In the genomic region with DNA sequence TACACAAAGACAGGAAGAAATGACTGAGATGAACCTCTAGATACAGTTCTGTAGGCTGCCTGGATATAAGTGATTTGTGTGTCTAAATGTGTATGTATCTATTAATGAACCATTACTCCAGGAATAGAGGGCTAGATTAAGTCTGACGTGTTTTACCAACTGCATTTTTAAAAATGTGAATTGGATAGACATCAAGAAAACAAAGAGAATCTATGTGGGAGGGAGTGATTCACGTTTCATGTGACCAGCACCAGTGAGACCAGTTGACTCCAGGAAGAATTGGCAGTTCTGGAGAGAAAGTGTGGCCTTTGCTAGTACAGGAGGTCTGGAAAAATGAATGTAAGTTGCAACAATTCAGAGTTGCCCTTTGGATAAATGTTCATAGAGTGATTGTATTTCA, we compare ENCODE assay signal across 17 cellular contexts. TPM values are rescaled to one million over a fixed set of nuclear protein-coding genes. Genes with fewer than 3 reads are reported as not detected.
DNase-seq lines count a peak whose midpoint lies in the region; TF ChIP-seq lines count a peak whose summit lies in the region.
"Had no signal": no experiment of that assay in that cellular context is flagged by ENCODE, and none has a peak within 500 bp of the region (broad histone marks: within the 10 kb centered on the region; RNA-seq: fewer than 3 reads in every experiment).

No MANE protein-coding gene starts in this region.

- no peak for TF ChIP-seq POLR2A in stomach (IDR thresholded peaks at IDR 0.05)

- in situ Hi-C loops in GM13976 (cut with MboI; ENCODE audit: low sequenced_read_pairs, unreplicated experiment), result no loop called here

- intact Hi-C loops in stomach (cut with DNase I; ENCODE audit: low total_unique reads), result no loop called here

- peak overlapping the region; percentile 62 for H3K4me3 ChIP-seq in adipocyte (ENCODE audit: low read length)
- no peak overlapping the region for H3K4me3 ChIP-seq in Karpas-422 (ENCODE audit: low read length)
- H3K4me3 ChIP-seq in stomach, result no peak overlapping the region
- H3K4me3 ChIP-seq: mucosa of descending colon, prostate gland, SJCRH30 had no signal

- H3K9me3 ChIP-seq in adipocyte (ENCODE audit: control insufficient read depth, low read length), result no peaks in the 10 kb centered on the region
- no peaks in the 10 kb centered on the region for H3K9me3 ChIP-seq in Karpas-422 (ENCODE audit: low read length)
- no peaks in the 10 kb centered on the region for H3K9me3 ChIP-seq in stomach
- H3K9me3 ChIP-seq: mucosa of descending colon, prostate gland, SJCRH30 had no signal

- TF ChIP-seq CTCF in stomach (IDR thresholded peaks at IDR 0.05), result no peak
- no peak for TF ChIP-seq CTCF in GM13976 (IDR thresholded peaks at IDR 0.05; ENCODE audit: borderline replicate concordance, control extremely low read depth, extremely low read depth, insufficient read depth, missing control alignments)

- H4K20me1 ChIP-seq in Karpas-422 (ENCODE audit: insufficient read depth, low read depth, low read length), result no peaks in the 10 kb centered on the region

- no peak for TF ChIP-seq EP300 in stomach (IDR thresholded peaks at IDR 0.05)

- peak overlapping the region; percentile 57 for H3K9ac ChIP-seq in adipocyte (ENCODE audit: low read length)
- H3K9ac ChIP-seq in Karpas-422 (ENCODE audit: low read length), result no peak overlapping the region

- H3K4me1 ChIP-seq in adipocyte (ENCODE audit: control insufficient read depth, insufficient read depth, low read length), result peaks cover 22% of the 10 kb centered on the region
- H3K4me1 ChIP-seq in Karpas-422 (ENCODE audit: low read length), result no peaks in the 10 kb centered on the region
- no peaks in the 10 kb centered on the region for H3K4me1 ChIP-seq in stomach
- H3K4me1 ChIP-seq: prostate gland, SJCRH30 had no signal

- no peak overlapping the region for H3K4me2 ChIP-seq in Karpas-422 (ENCODE audit: low read depth, low read length, poor library complexity, severe bottlenecking)

- H3K27ac ChIP-seq in Karpas-422 (ENCODE audit: low read length), result no peak overlapping the region
- H3K27ac ChIP-seq in stomach, result no peak overlapping the region
- H3K27ac ChIP-seq: prostate gland, SJCRH30 had no signal

- 28 to 43% (median 42%) methylated on average over 2 of the region's 2 CpGs for WGBS in stomach, 5 donors

- H3K27me3 ChIP-seq in adipocyte (replicated peaks; ENCODE audit: control insufficient read depth, insufficient read depth, low read length), result no peaks in the 10 kb centered on the region
- H3K27me3 ChIP-seq in Karpas-422 (ENCODE audit: low read length), result no peaks in the 10 kb centered on the region
- no peaks in the 10 kb centered on the region for H3K27me3 ChIP-seq in stomach
- H3K27me3 ChIP-seq: SJCRH30 had no signal

- no peaks in the 10 kb centered on the region for H3K79me2 ChIP-seq in Karpas-422 (ENCODE audit: low read length)

- no peak overlapping the region for H2AFZ ChIP-seq in Karpas-422 (ENCODE audit: low read length)

- no peaks in the 10 kb centered on the region for H3K9me2 ChIP-seq in Karpas-422 (replicated peaks; ENCODE audit: insufficient read depth, low read length)

- DNase-seq in EL (peak; percentile 67), adipocyte (ENCODE audit: low read depth) (peak; percentile 8), fibroblast of peridontal ligament (ENCODE audit: extremely low read depth) (peak; percentile 79), renal cortical epithelial cell (ENCODE audit: low read depth) (peak; percentile 58), HPDE6-E6E7 (ENCODE audit: extremely low spot score) (no peak), Karpas-422 (no peak), stomach (no peak), GM13976 (ENCODE audit: low spot score) (no peak)
- DNase-seq: CD4-positive, CD25-positive, alpha-beta regulatory T cell; immature natural killer cell; mucosa of descending colon; NCI-H2171; stimulated activated CD4-positive, alpha-beta T cell treated with anti-CD3 and anti-CD28 coated beads, Interleukin-4, amount 100 ng/mL, for 1 hour; trophoblast cell had no signal

- H3K36me3 ChIP-seq in adipocyte (ENCODE audit: control insufficient read depth, insufficient read depth, low read length, severe bottlenecking) (no peaks in the 10 kb centered on the region), Karpas-422 (ENCODE audit: insufficient read depth, low read length) (no peaks in the 10 kb centered on the region), stomach (no peaks in the 10 kb centered on the region)
- H3K36me3 ChIP-seq: prostate gland, SJCRH30 had no signal

RNA-seq across cellular contexts. Expression of a gene that starts 53.4 kb away (rescaled TPM):
- not detected in 2 replicates for total RNA-seq in renal cortical epithelial cell
- total RNA-seq in Karpas-422 (2014; rRNA removed; shearing (Covaris generic); ENCODE audit: low replicate concordance), result not detected in 2 replicates
- not detected for total RNA-seq in stomach
- not detected for polyA plus RNA-seq in stomach
- total RNA-seq: CD4-positive, CD25-positive, alpha-beta regulatory T cell; G401; mucosa of descending colon; prostate gland had no signal
- polyA plus RNA-seq: CD4-positive, CD25-positive, alpha-beta regulatory T cell; immature natural killer cell had no signal

Comparison
In these comparisons a context has a peak if more than half of its experiments do, and no peak if none do; other contexts are left out.
1. DNase-seq: peak in EL (single experiment), adipocyte (single experiment), fibroblast of peridontal ligament (single experiment) and renal cortical epithelial cell (single experiment); none in HPDE6-E6E7 (single experiment), Karpas-422 (single experiment), stomach (single experiment) and GM13976 (single experiment).